In the genomic region with DNA sequence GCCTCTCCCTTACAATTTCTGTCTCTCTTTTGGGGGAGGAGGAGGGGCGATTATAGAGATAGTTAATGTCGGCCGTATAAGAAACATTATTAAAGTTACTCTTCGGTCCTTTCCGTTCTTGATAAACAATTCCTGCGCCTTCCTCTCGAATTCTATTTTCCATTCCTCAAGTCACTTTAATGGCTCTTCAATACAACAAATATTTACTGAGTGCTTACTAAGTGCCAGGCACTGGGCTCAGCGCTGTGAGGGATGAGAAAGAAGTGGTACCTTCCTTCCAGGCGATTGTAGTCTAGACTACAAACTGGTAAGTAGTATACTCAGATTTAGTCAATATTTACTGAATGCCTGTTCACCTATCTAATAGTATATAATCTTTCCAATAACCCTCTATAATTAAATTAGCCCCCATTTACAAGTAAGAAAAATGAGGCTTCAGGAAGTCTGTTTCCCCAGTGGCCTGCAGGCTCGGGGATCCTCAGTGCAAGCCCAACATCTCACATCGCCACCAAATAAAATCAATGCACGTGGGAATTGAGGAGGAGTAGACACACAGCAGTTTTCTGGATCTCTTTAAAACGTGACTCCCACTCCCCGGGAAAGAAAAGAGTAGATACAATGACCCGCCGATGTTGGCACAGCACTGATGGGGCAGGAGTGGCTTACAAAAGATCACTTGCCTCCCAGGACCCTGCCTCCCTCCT, we compare ENCODE assay signal across 8 cellular contexts. TPM values are rescaled to one million over a fixed set of nuclear protein-coding genes. Genes with fewer than 3 reads are reported as not detected.
A peak's percentile ranks its signal among the peaks of the same experiment; 100 is the strongest.
DNase-seq lines count a peak whose midpoint lies in the region; ATAC-seq, FAIRE-seq and TF ChIP-seq lines count a peak whose summit lies in the region.

No MANE protein-coding gene starts in this region.

- peak overlapping the region; percentile 49 for H3K27ac Mint-ChIP-seq in activated CD4-positive, alpha-beta T cell treated with anti-CD3 and anti-CD28 coated beads, Interleukin-2, amount 10 ng/mL, durations not matched to agents 24 days and 14 days
- H3K27ac Mint-ChIP-seq in activated CD8-positive, alpha-beta T cell treated with anti-CD3 and anti-CD28 coated beads, Interleukin-2, amount 10 ng/mL, durations not matched to agents 7 days and 5 days = no peak overlapping the region

- H3K9me3 Mint-ChIP-seq in activated CD4-positive, alpha-beta T cell treated with anti-CD3 and anti-CD28 coated beads, Interleukin-2, amount 10 ng/mL, durations not matched to agents 24 days and 14 days = no peaks in the 10 kb centered on the region
- no peaks in the 10 kb centered on the region for H3K9me3 Mint-ChIP-seq in activated CD8-positive, alpha-beta T cell treated with anti-CD3 and anti-CD28 coated beads, Interleukin-2, amount 10 ng/mL, durations not matched to agents 7 days and 5 days (ENCODE audit: insufficient read depth)

- peaks cover 28% of the 10 kb centered on the region for H3K4me1 Mint-ChIP-seq in activated CD4-positive, alpha-beta T cell treated with anti-CD3 and anti-CD28 coated beads, Interleukin-2, amount 10 ng/mL, durations not matched to agents 24 days and 14 days
- H3K4me1 Mint-ChIP-seq in activated CD8-positive, alpha-beta T cell treated with anti-CD3 and anti-CD28 coated beads, Interleukin-2, amount 10 ng/mL, durations not matched to agents 7 days and 5 days (ENCODE audit: low read depth) = peaks cover 30% of the 10 kb centered on the region

- peak overlapping the region; percentile 81 for H3K4me3 ChIP-seq in suprapubic skin

- POLR2A ChIA-PET in activated CD8-positive, alpha-beta T cell treated with anti-CD3 and anti-CD28 coated beads, Interleukin-2, amount 10 ng/mL, durations not matched to agents 7 days and 5 days (lab: Charles Lee) = no interaction called here

- no peak for ATAC-seq in activated CD8-positive, alpha-beta T cell treated with anti-CD3 and anti-CD28 coated beads, Interleukin-2, amount 10 ng/mL, durations not matched to agents 7 days and 5 days
- ATAC-seq in HG02870 (IDR thresholded peaks at IDR 0.05; ENCODE audit: unreplicated experiment) (no peak), left colon (no peak)

- H3K36me3 Mint-ChIP-seq in activated CD4-positive, alpha-beta T cell treated with anti-CD3 and anti-CD28 coated beads, Interleukin-2, amount 10 ng/mL, durations not matched to agents 24 days and 14 days (ENCODE audit: low read depth) = no peaks in the 10 kb centered on the region
- no peaks in the 10 kb centered on the region for H3K36me3 Mint-ChIP-seq in activated CD8-positive, alpha-beta T cell treated with anti-CD3 and anti-CD28 coated beads, Interleukin-2, amount 10 ng/mL, durations not matched to agents 7 days and 5 days (ENCODE audit: low read depth)

- no peaks in the 10 kb centered on the region for H3K36me3 ChIP-seq in suprapubic skin

- H3K4me1 ChIP-seq in suprapubic skin = peaks cover 69% of the 10 kb centered on the region

- no peak for TF ChIP-seq CTCF in suprapubic skin (IDR thresholded peaks at IDR 0.05)

- no peak for DNase-seq in activated CD4-positive, alpha-beta T cell treated with anti-CD3 and anti-CD28 coated beads, Interleukin-2, amount 10 ng/mL, durations not matched to agents 24 days and 14 days
- no peak for DNase-seq in activated CD4-positive, alpha-beta T cell treated with anti-CD3 and anti-CD28 coated beads, Interleukin-2, amount 50 U/mL, for 1 hour
- DNase-seq in activated CD8-positive, alpha-beta T cell treated with anti-CD3 and anti-CD28 coated beads, Interleukin-2, amount 10 ng/mL, durations not matched to agents 7 days and 5 days = no peak
- peak; percentile 35 for DNase-seq in inferior parietal cortex (ENCODE audit: extremely low spot score)
- peak in 1 of 2 donors; percentile 40 for DNase-seq in suprapubic skin (ENCODE audit: low spot score in 2 of 2)
- no peak for DNase-seq in RCC 7860 (ENCODE audit: low spot score)
- DNase-seq in left colon = no peak

- no peaks in the 10 kb centered on the region for H3K9me3 ChIP-seq in suprapubic skin

- no peak for FAIRE-seq in RCC 7860 (lab: Jason Lieb, UNC)

- H3K27me3 Mint-ChIP-seq in activated CD4-positive, alpha-beta T cell treated with anti-CD3 and anti-CD28 coated beads, Interleukin-2, amount 10 ng/mL, durations not matched to agents 24 days and 14 days = peaks cover 19% of the 10 kb centered on the region
- H3K27me3 Mint-ChIP-seq in activated CD8-positive, alpha-beta T cell treated with anti-CD3 and anti-CD28 coated beads, Interleukin-2, amount 10 ng/mL, durations not matched to agents 7 days and 5 days (ENCODE audit: low read depth) = peaks cover 34% of the 10 kb centered on the region

- CTCF ChIA-PET in activated CD8-positive, alpha-beta T cell treated with anti-CD3 and anti-CD28 coated beads, Interleukin-2, amount 10 ng/mL, durations not matched to agents 7 days and 5 days (lab: Charles Lee) = interaction anchor here (1.2 to 8.5 kb wide), 4 partner anchors 10 to 87 kb away, joined by 3 to 193 read pairs (median 73); no protein-coding TSS in a partner anchor

- H3K27me3 ChIP-seq in suprapubic skin = no peaks in the 10 kb centered on the region

- TF ChIP-seq POLR2A in suprapubic skin (IDR thresholded peaks at IDR 0.05) = no peak

- no peak for TF ChIP-seq EP300 in suprapubic skin (IDR thresholded peaks at IDR 0.05)

- peak overlapping the region; percentile 84 for H3K4me3 Mint-ChIP-seq in activated CD4-positive, alpha-beta T cell treated with anti-CD3 and anti-CD28 coated beads, Interleukin-2, amount 10 ng/mL, durations not matched to agents 24 days and 14 days
- H3K4me3 Mint-ChIP-seq in activated CD8-positive, alpha-beta T cell treated with anti-CD3 and anti-CD28 coated beads, Interleukin-2, amount 10 ng/mL, durations not matched to agents 7 days and 5 days = peak overlapping the region; percentile 69

- intact Hi-C loops in activated CD4-positive, alpha-beta T cell treated with anti-CD3 and anti-CD28 coated beads, Interleukin-2, amount 10 ng/mL, durations not matched to agents 24 days and 14 days (cut with micrococcal nuclease) = no loop called here
- intact Hi-C loops in left colon (cut with DNase I, micrococcal nuclease) = loop anchor here (5.0 to 10.0 kb wide), 2 partner anchors 77 to 84 kb away; no protein-coding TSS in a partner anchor

- peak overlapping the region; percentile 95 for H3K27ac ChIP-seq in suprapubic skin

- WGBS in suprapubic skin = 13% methylated on average over 16 of the region's 16 CpGs

RNA-seq across cellular contexts. Expression of a gene that starts 0.6 kb away (rescaled TPM):
- total RNA-seq in activated CD4-positive, alpha-beta T cell treated with anti-CD3 and anti-CD28 coated beads, Interleukin-2, amount 10 ng/mL, durations not matched to agents 24 days and 14 days = 6.5 and 8.3 TPM in 2 replicates
- 1 to 10 TPM; 2.8 to 3.1 TPM for total RNA-seq in activated CD8-positive, alpha-beta T cell treated with anti-CD3 and anti-CD28 coated beads, Interleukin-2, amount 10 ng/mL, durations not matched to agents 7 days and 5 days
- total RNA-seq in suprapubic skin (10 to 100 TPM; 44.2 to 70.0 (median 56.7) TPM), left colon (10 to 100 TPM; 51.1 to 53.7 TPM)

RNA-seq across cellular contexts. Expression of a gene that starts 1.8 kb away (rescaled TPM):
- not detected in 2 replicates for total RNA-seq in activated CD4-positive, alpha-beta T cell treated with anti-CD3 and anti-CD28 coated beads, Interleukin-2, amount 10 ng/mL, durations not matched to agents 24 days and 14 days
- not detected for total RNA-seq in activated CD8-positive, alpha-beta T cell treated with anti-CD3 and anti-CD28 coated beads, Interleukin-2, amount 10 ng/mL, durations not matched to agents 7 days and 5 days
- total RNA-seq in suprapubic skin (1 to 10 TPM in 1 of 4 donors, under 1 TPM in 2, not detected in 1; 0.53 to 2.0 (median 0.83) TPM), left colon (10 to 100 TPM; 37.5 to 46.8 TPM)

RNA-seq across cellular contexts. Expression of a gene that starts 28.9 kb away (rescaled TPM):
- total RNA-seq in activated CD4-positive, alpha-beta T cell treated with anti-CD3 and anti-CD28 coated beads, Interleukin-2, amount 10 ng/mL, durations not matched to agents 24 days and 14 days = not detected in 2 replicates
- total RNA-seq in activated CD8-positive, alpha-beta T cell treated with anti-CD3 and anti-CD28 coated beads, Interleukin-2, amount 10 ng/mL, durations not matched to agents 7 days and 5 days = under 1 TPM; 0.53 to 0.83 TPM
- total RNA-seq in suprapubic skin (10 to 100 TPM; 14.4 to 22.8 (median 17.6) TPM), left colon (10 to 100 TPM; 37.2 to 40.8 TPM)

RNA-seq across cellular contexts. Expression of a gene that starts 41.4 kb away (rescaled TPM):
- total RNA-seq in activated CD4-positive, alpha-beta T cell treated with anti-CD3 and anti-CD28 coated beads, Interleukin-2, amount 10 ng/mL, durations not matched to agents 24 days and 14 days = not detected in 2 replicates
- not detected for total RNA-seq in activated CD8-positive, alpha-beta T cell treated with anti-CD3 and anti-CD28 coated beads, Interleukin-2, amount 10 ng/mL, durations not matched to agents 7 days and 5 days
- total RNA-seq in suprapubic skin (not detected), left colon (not detected)

RNA-seq across cellular contexts. Expression of a gene that starts 56.8 kb away (rescaled TPM):
- total RNA-seq in activated CD4-positive, alpha-beta T cell treated with anti-CD3 and anti-CD28 coated beads, Interleukin-2, amount 10 ng/mL, durations not matched to agents 24 days and 14 days = not detected in 2 replicates
- not detected for total RNA-seq in activated CD8-positive, alpha-beta T cell treated with anti-CD3 and anti-CD28 coated beads, Interleukin-2, amount 10 ng/mL, durations not matched to agents 7 days and 5 days
- total RNA-seq in suprapubic skin (not detected), left colon (not detected)

Comparison
In these comparisons a context has a peak if more than half of its experiments do, and no peak if none do; other contexts are left out.
1. RNA of a gene that starts 1.8 kb away (total RNA-seq): 37.5 to 46.8 TPM in left colon; 0.53 to 2.0 TPM in suprapubic skin, not detected in activated CD4-positive, alpha-beta T cell treated with anti-CD3 and anti-CD28 coated beads, Interleukin-2, amount 10 ng/mL, durations not matched to agents 24 days and 14 days and not detected in activated CD8-positive, alpha-beta T cell treated with anti-CD3 and anti-CD28 coated beads, Interleukin-2, amount 10 ng/mL, durations not matched to agents 7 days and 5 days; every median in the first group is over 10 times any median in the second.
2. RNA of a gene that starts 28.9 kb away (total RNA-seq): 37.2 to 40.8 TPM in left colon and 14.4 to 22.8 TPM in suprapubic skin; 0.53 to 0.83 TPM in activated CD8-positive, alpha-beta T cell treated with anti-CD3 and anti-CD28 coated beads, Interleukin-2, amount 10 ng/mL, durations not matched to agents 7 days and 5 days and not detected in activated CD4-positive, alpha-beta T cell treated with anti-CD3 and anti-CD28 coated beads, Interleukin-2, amount 10 ng/mL, durations not matched to agents 24 days and 14 days; every median in the first group is over 4 times any median in the second.